Comparison of ENCODE assay signal across 22 cellular contexts in the genomic region with DNA sequence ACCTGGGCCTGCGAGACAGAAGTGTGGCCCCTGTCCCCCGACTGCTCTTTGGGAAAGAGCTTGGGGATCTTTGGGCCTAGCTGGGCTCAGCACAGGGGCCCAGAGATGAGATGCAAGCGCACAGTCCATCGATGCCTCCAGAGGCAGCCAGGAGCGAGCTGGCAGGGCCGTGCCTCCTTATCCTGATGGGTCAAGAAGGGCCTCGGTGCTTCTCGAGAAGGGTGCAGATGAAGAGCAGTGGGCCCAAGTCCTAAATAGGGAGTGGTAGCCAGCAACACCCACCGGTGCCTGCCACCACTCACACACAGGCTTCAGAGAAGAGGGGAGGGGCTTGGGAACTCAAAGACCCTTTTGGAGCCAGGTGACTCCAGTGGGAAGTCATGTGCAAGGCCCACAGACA. TPM values are rescaled to one million over a fixed set of nuclear protein-coding genes. Genes with fewer than 3 reads are reported as not detected.
DNase-seq lines count a peak whose midpoint lies in the region; TF ChIP-seq lines count a peak whose summit lies in the region.
"Had no signal": no experiment of that assay in that cellular context is flagged by ENCODE, and none has a peak within 500 bp of the region (broad histone marks: within the 10 kb centered on the region; RNA-seq: fewer than 3 reads in every experiment).

No MANE protein-coding gene starts in this region.

- H3K27me3 ChIP-seq in adrenal gland: no peaks in the 10 kb centered on the region
- H3K27me3 ChIP-seq in esophagus squamous epithelium: no peaks in the 10 kb centered on the region
- no peaks in the 10 kb centered on the region for H3K27me3 ChIP-seq in tibial artery
- H3K27me3 ChIP-seq: uterus had no signal

- H3K4me3 Mint-ChIP-seq in nephron progenitor cell: peak overlapping the region; percentile 18
- H3K4me3 Mint-ChIP-seq: CD4-positive, alpha-beta T cell; dendritic cell treated with granulocyte-macrophage colony-stimulating factor and Interleukin-4, amounts not matched to agents 40 ng/mL and 50 ng/mL, for 4 days; immature natural killer cell; stimulated activated naive CD8-positive, alpha-beta T cell treated with anti-CD3 and anti-CD28 coated beads, Interleukin-15, amount 100 ng/mL, for 72 hours had no signal

- H3K9me3 ChIP-seq in adrenal gland (replicated peaks in 1 of 3): no peaks in the 10 kb centered on the region
- H3K9me3 ChIP-seq in esophagus squamous epithelium: no peaks in the 10 kb centered on the region
- no peaks in the 10 kb centered on the region for H3K9me3 ChIP-seq in tibial artery
- H3K9me3 ChIP-seq: SK-N-SH, uterus had no signal

- H3K36me3 Mint-ChIP-seq in nephron progenitor cell (ENCODE audit: low read depth): no peaks in the 10 kb centered on the region
- H3K36me3 Mint-ChIP-seq: immature natural killer cell had no signal

- no peaks in the 10 kb centered on the region for H3K9me3 Mint-ChIP-seq in nephron progenitor cell
- H3K9me3 Mint-ChIP-seq: CD4-positive, alpha-beta T cell; dendritic cell treated with granulocyte-macrophage colony-stimulating factor and Interleukin-4, amounts not matched to agents 40 ng/mL and 50 ng/mL, for 4 days; immature natural killer cell; stimulated activated naive CD8-positive, alpha-beta T cell treated with anti-CD3 and anti-CD28 coated beads, Interleukin-15, amount 100 ng/mL, for 72 hours had no signal

- H3K27me3 Mint-ChIP-seq in nephron progenitor cell (ENCODE audit: low read depth, poor library complexity): peaks cover 5% of the 10 kb centered on the region
- H3K27me3 Mint-ChIP-seq: CD4-positive, alpha-beta T cell; stimulated activated naive CD8-positive, alpha-beta T cell treated with anti-CD3 and anti-CD28 coated beads, Interleukin-15, amount 100 ng/mL, for 72 hours had no signal

- peak overlapping the region; percentile 95 for H3K27ac Mint-ChIP-seq in nephron progenitor cell
- H3K27ac Mint-ChIP-seq: CD4-positive, alpha-beta T cell; dendritic cell treated with granulocyte-macrophage colony-stimulating factor and Interleukin-4, amounts not matched to agents 40 ng/mL and 50 ng/mL, for 4 days; immature natural killer cell; stimulated activated naive CD8-positive, alpha-beta T cell treated with anti-CD3 and anti-CD28 coated beads, Interleukin-15, amount 100 ng/mL, for 72 hours had no signal

- TF ChIP-seq CTCF in adrenal gland (IDR thresholded peaks at IDR 0.05) (no peak), esophagus squamous epithelium (IDR thresholded peaks at IDR 0.05) (no peak), nephron progenitor cell (IDR thresholded peaks at IDR 0.05) (no peak), tibial artery (IDR thresholded peaks at IDR 0.05) (no peak)

- H3K4me1 ChIP-seq in adrenal gland (replicated peaks in 1 of 2): peaks cover 78 to 100% of the 10 kb centered on the region in 2 donors
- H3K4me1 ChIP-seq in esophagus squamous epithelium: peaks cover 0 to 55% (median 5%) of the 10 kb centered on the region in 3 donors
- H3K4me1 ChIP-seq in tibial artery: peaks cover 0 to 72% (median 58%) of the 10 kb centered on the region in 4 donors
- H3K4me1 ChIP-seq: uterus had no signal

- intact Hi-C loops in adrenal gland (cut with DNase I) (no loop called here), esophagus squamous epithelium (cut with DNase I) (no loop called here), tibial artery (cut with DNase I; ENCODE audit: low total_unique reads) (no loop called here)

- 27 to 60% (median 55%) methylated on average over 3 to 9 of the region's 9 CpGs for WGBS in adrenal gland, 4 donors
- 88% methylated on average over 1 of the region's 9 CpGs; no CpG with 5 or more reads in 1 of the 2 donors for WGBS in esophagus squamous epithelium, 2 donors

- peaks cover 69% of the 10 kb centered on the region for H3K4me1 Mint-ChIP-seq in nephron progenitor cell
- H3K4me1 Mint-ChIP-seq: immature natural killer cell; stimulated activated naive CD8-positive, alpha-beta T cell treated with anti-CD3 and anti-CD28 coated beads, Interleukin-15, amount 100 ng/mL, for 72 hours had no signal

- TF ChIP-seq POLR2A in adrenal gland (IDR thresholded peaks at IDR 0.05) (no peak), esophagus squamous epithelium (IDR thresholded peaks at IDR 0.05) (no peak)

- no peak for DNase-seq in adrenal gland
- DNase-seq in esophagus squamous epithelium (lab: John Stamatoyannopoulos, UW): no peak
- DNase-seq in nephron progenitor cell: no peak
- DNase-seq in tibial artery: no peak
- no peak for DNase-seq in cerebellar cortex (ENCODE audit: low spot score)
- no peak for DNase-seq in activated CD8-positive, alpha-beta memory T cell treated with anti-CD3 and anti-CD28 coated beads for 24 hours
- DNase-seq in amniotic stem cell (lab: John Stamatoyannopoulos, UW): no peak
- DNase-seq: activated CD4-positive, alpha-beta T cell treated with anti-CD3 and anti-CD28 coated beads, Interleukin-2, amount 50 U/mL, for 1 hour; activated CD8-positive, alpha-beta memory T cell treated with anti-CD3 and anti-CD28 coated beads, Interleukin-2, amount 50 U/mL, for 48 hours; CD4-positive, alpha-beta T cell; DMS153; immature natural killer cell; NCI-H1694 treated with DMSO at 0.1 percent for 48 hours; NCI-H526 treated with DMSO at 0.1 percent for 48 hours; nucleus accumbens; SK-N-SH; stimulated activated naive CD8-positive, alpha-beta T cell treated with anti-CD3 and anti-CD28 coated beads, Interleukin-15, amount 100 ng/mL, for 72 hours; uterus had no signal

- H3K27ac ChIP-seq in adrenal gland (peak overlapping the region; percentile 68 to 98 (median 79)), esophagus squamous epithelium (peak overlapping the region in 3 of 4 donors; percentile 32 to 55 (median 50)), tibial artery (peak overlapping the region; percentile 48 to 59)
- H3K27ac ChIP-seq: uterus had no signal

- H3K36me3 ChIP-seq in adrenal gland (replicated peaks in 1 of 2) (no peaks in the 10 kb centered on the region), esophagus squamous epithelium (no peaks in the 10 kb centered on the region), tibial artery (no peaks in the 10 kb centered on the region)
- H3K36me3 ChIP-seq: uterus had no signal

- H3K4me3 ChIP-seq in adrenal gland (no peak overlapping the region), esophagus squamous epithelium (no peak overlapping the region), tibial artery (no peak overlapping the region)
- H3K4me3 ChIP-seq: uterus had no signal

RNA-seq across cellular contexts. Expression of gene KCNK3, which starts 17.7 kb away (rescaled TPM):
- total RNA-seq in adrenal gland (100 to 1,000 TPM; 366 to 595 (median 455) TPM), esophagus squamous epithelium (1 to 10 TPM in 1 of 4 donors, under 1 TPM in 3; 0.66 to 1.6 (median 0.84) TPM)
- polyA plus RNA-seq in adrenal gland: 100 to 1,000 TPM; 133 to 325 (median 160) TPM
- total RNA-seq: bronchial epithelial cell; CD4-positive, alpha-beta T cell; endothelial cell of umbilical vein; T-helper 2 cell treated with Interferon-gamma antibody and Interleukin-4, amounts not matched to agents 100 ng/mL and 5 ng/mL, for 36 hours had no signal
- polyA plus RNA-seq: endothelial cell of umbilical vein, immature natural killer cell had no signal

RNA-seq across cellular contexts. Expression of gene SLC35F6, which starts 53.9 kb away (rescaled TPM):
- 10 to 100 TPM; 51.0 to 92.4 (median 68.3) TPM for total RNA-seq in adrenal gland
- 10 to 100 TPM; 20.0 to 49.8 (median 23.7) TPM for polyA plus RNA-seq in adrenal gland
- total RNA-seq in esophagus squamous epithelium: 10 to 100 TPM; 39.6 to 61.4 (median 48.0) TPM

Comparison
In these comparisons a context has a peak if more than half of its experiments do, and no peak if none do; other contexts are left out.
1. RNA of gene KCNK3, which starts 17.7 kb away (total RNA-seq): 366 to 595 TPM in adrenal gland; 0.66 to 1.6 TPM in esophagus squamous epithelium; every median in the first group is over 100 times any median in the second.
2. Peak in every context shown above with its lines, with median percentiles within 50 percentile points of each other: H3K27ac ChIP-seq.